ENCODE assay signal across 9 cellular contexts in the genomic region with DNA sequence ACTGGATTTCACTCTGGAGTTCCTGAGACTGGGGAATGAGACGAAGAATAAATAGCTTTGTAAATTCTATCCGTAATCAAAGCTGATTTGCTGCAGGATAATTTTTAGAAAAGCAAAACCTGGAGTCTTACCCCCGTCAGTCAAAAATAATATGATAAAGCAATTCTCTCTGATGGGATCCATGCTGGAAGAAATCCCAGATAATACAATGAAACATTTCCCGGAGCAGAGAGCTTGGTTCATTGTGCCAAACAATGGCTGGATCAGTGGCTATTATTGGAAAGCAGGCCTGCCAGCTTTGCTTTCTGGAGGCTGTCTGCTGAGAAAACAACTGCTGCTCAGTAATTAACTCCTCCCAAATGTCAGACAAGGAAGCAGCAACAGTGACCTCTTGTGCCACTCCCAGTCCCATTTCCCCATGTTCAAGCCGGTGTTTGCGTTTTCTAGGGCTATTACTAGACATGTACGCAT.
A peak's percentile ranks its signal among the peaks of the same experiment; 100 is the strongest.
DNase-seq lines count a peak whose midpoint lies in the region; ATAC-seq, FAIRE-seq and TF ChIP-seq lines count a peak whose summit lies in the region.
"Had no signal": no experiment of that assay in that cellular context is flagged by ENCODE, and none has a peak within 500 bp of the region (broad histone marks: within the 10 kb centered on the region; RNA-seq: fewer than 3 reads in every experiment).

No MANE protein-coding gene starts in this region.

- H3K79me2 ChIP-seq in PC-3 (ENCODE audit: low read length) = no peaks in the 10 kb centered on the region

- H3K9me2 ChIP-seq in PC-3 (replicated peaks; ENCODE audit: low read length) = peaks cover 2% of the 10 kb centered on the region; the same call in 1 of the 2 replicates

- ATAC-seq in PC-3 = peak; percentile 88

- CTCF ChIA-PET in HEK293T (lab: Yijun Ruan, JAX) (interaction anchor here (0.6 to 0.7 kb wide), 2 partner anchors 63 to 362 kb away, joined by 3 read pairs; no protein-coding TSS in a partner anchor), PC-3 (lab: Charles Lee) (interaction anchor here (0.6 to 1.2 kb wide), 4 partner anchors 123 to 609 kb away, joined by 3 to 6 read pairs (median 4); a partner anchor contains a TSS)

- no peaks in the 10 kb centered on the region for H3F3A ChIP-seq in PC-3 (ENCODE audit: low read length, unreplicated experiment)

- peak; percentile 38 for DNase-seq in HEK293T (ENCODE audit: extremely low spot score)
- DNase-seq in PC-3 = peak; percentile 25
- DNase-seq in glomerular endothelial cell (ENCODE audit: extremely low read depth, low read depth, low spot score) = peak; percentile 42
- peak; percentile 15 for DNase-seq in posterior vena cava (ENCODE audit: low spot score)
- no peak for DNase-seq in RCC 7860 (ENCODE audit: low spot score)
- no peak for DNase-seq in Kasumi-1 (lab: John Stamatoyannopoulos, UW)
- no peak for DNase-seq in activated CD4-positive, alpha-beta T cell treated with anti-CD3 and anti-CD28 coated beads for 48 hours
- DNase-seq in urothelium cell line (ENCODE audit: low spot score) = no peak

- no peak overlapping the region for H2AFZ ChIP-seq in PC-3 (ENCODE audit: low read length)

- no peak overlapping the region for H3K27ac ChIP-seq in PC-3 (ENCODE audit: low read length)

- H3K27me3 ChIP-seq in PC-3 (ENCODE audit: low read length) = no peaks in the 10 kb centered on the region

- FAIRE-seq in RCC 7860 (lab: Jason Lieb, UNC) = no peak
- FAIRE-seq in urothelium cell line (lab: Jason Lieb, UNC) = no peak
- FAIRE-seq: TTC549 had no signal

- intact Hi-C loops in PC-3 (cut with micrococcal nuclease) (loop anchor here (5.0 to 10.0 kb wide), 2 partner anchors 92 to 426 kb away; no protein-coding TSS in a partner anchor), posterior vena cava (cut with DNase I) (no loop called here)

- no peak overlapping the region for H3K4me2 ChIP-seq in PC-3 (ENCODE audit: low read length)

- no TSS peak for BruUV-seq in PC-3 (replicated peaks; lab: Mats Ljungman, UMichigan)

- H3K4me3 ChIP-seq in PC-3 (ENCODE audit: low read length) = no peak overlapping the region

- no peak overlapping the region for H3K9ac ChIP-seq in PC-3 (ENCODE audit: low read length)

- no peaks in the 10 kb centered on the region for H4K20me1 ChIP-seq in PC-3 (ENCODE audit: low read length)

- H3K9me3 ChIP-seq in PC-3 (ENCODE audit: low read length) = no peaks in the 10 kb centered on the region

- no peaks in the 10 kb centered on the region for H3K36me3 ChIP-seq in PC-3 (ENCODE audit: low read depth, low read length)

- peak; percentile 24; the same call in 1 of the 2 replicates for TF ChIP-seq CTCF in PC-3 (conservative IDR thresholded peaks at IDR 0.05; ENCODE audit: low read depth, low read length)

- POLR2A ChIA-PET in HEK293T (lab: Yijun Ruan, JAX) = no interaction called here
- POLR2A ChIA-PET in PC-3 (lab: Charles Lee; ENCODE audit: unreplicated experiment) = interaction anchor here (0.5 to 0.7 kb wide), 2 partner anchors 35 to 221 kb away, joined by 4 read pairs; no protein-coding TSS in a partner anchor

- no peaks in the 10 kb centered on the region for H3K4me1 ChIP-seq in PC-3 (ENCODE audit: insufficient read depth, low read length)

TF ChIP-seq in HEK293T, 16 proteins besides CTCF, POLR2A, EP300 and RAD21:
- no peak for TF ChIP-seq L3MBTL2 (conservative IDR thresholded peaks at IDR 0.05)
- no peak for TF ChIP-seq ARNT (IDR thresholded peaks at IDR 0.05)
- TF ChIP-seq LEF1 (IDR thresholded peaks at IDR 0.05; ENCODE audit: borderline replicate concordance) = no peak
- TF ChIP-seq, protein P1, sequence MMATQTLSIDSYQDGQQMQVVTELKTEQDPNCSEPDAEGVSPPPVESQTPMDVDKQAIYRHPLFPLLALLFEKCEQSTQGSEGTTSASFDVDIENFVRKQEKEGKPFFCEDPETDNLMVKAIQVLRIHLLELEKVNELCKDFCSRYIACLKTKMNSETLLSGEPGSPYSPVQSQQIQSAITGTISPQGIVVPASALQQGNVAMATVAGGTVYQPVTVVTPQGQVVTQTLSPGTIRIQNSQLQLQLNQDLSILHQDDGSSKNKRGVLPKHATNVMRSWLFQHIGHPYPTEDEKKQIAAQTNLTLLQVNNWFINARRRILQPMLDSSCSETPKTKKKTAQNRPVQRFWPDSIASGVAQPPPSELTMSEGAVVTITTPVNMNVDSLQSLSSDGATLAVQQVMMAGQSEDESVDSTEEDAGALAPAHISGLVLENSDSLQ (IDR thresholded peaks at IDR 0.05) = no peak
- TF ChIP-seq FOXA1 (IDR thresholded peaks at IDR 0.05) = no peak
- no peak for TF ChIP-seq BHLHE40 (IDR thresholded peaks at IDR 0.05; ENCODE audit: borderline replicate concordance)
- no peak for TF ChIP-seq CTBP1 (IDR thresholded peaks at IDR 0.05; ENCODE audit: borderline replicate concordance)
- TF ChIP-seq HDGF (IDR thresholded peaks at IDR 0.05; ENCODE audit: borderline replicate concordance) = no peak
- no peak for TF ChIP-seq FOXM1 (IDR thresholded peaks at IDR 0.05; ENCODE audit: borderline replicate concordance)
- TF ChIP-seq ZNF384 (IDR thresholded peaks at IDR 0.05) = no peak
- TF ChIP-seq SP1 (IDR thresholded peaks at IDR 0.05) = no peak

Comparison
In these comparisons a context has a peak if more than half of its experiments do, and no peak if none do; other contexts are left out.
1. DNase-seq: peak in HEK293T (single experiment), PC-3 (single experiment), glomerular endothelial cell (single experiment) and posterior vena cava (single experiment); none in RCC 7860 (single experiment), Kasumi-1 (0 of 2), activated CD4-positive, alpha-beta T cell treated with anti-CD3 and anti-CD28 coated beads for 48 hours (single experiment) and urothelium cell line (single experiment).